ENCODE assay signal across 17 cellular contexts in the genomic region with DNA sequence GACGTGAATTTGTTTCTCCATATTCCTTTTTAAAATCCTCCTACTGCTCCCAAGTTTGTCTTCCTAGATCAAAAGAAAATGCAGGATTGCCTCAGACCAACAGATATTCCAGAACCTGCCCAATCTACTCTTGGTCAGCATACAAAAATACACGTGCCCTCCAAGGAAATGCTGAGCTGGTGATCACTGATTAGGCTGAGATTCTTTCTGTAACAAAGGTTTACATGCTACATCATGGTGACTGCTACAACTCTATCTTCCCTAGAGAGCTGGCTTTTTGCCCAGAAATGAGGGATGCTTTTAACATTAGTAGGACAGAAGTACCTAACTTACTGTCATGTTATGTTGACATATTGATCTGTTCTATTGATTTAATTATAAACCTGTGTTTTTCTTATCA. TPM values are rescaled to one million over a fixed set of nuclear protein-coding genes. Genes with fewer than 3 reads are reported as not detected.
DNase-seq lines count a peak whose midpoint lies in the region; ATAC-seq and TF ChIP-seq lines count a peak whose summit lies in the region.
"Had no signal": no experiment of that assay in that cellular context is flagged by ENCODE, and none has a peak within 500 bp of the region (broad histone marks: within the 10 kb centered on the region; RNA-seq: fewer than 3 reads in every experiment).

No MANE protein-coding gene starts in this region.

- H3K36me3 ChIP-seq in upper lobe of left lung = no peaks in the 10 kb centered on the region
- H3K36me3 ChIP-seq: gastrocnemius medialis, HAP-1 had no signal

- H3K27ac ChIP-seq in upper lobe of left lung = no peak overlapping the region
- H3K27ac ChIP-seq: gastrocnemius medialis had no signal

- ATAC-seq in upper lobe of left lung (ENCODE audit: low FRiP score in 2 of 2) (no peak), GM18519 (IDR thresholded peaks at IDR 0.05; ENCODE audit: low FRiP score, unreplicated experiment) (no peak)
- ATAC-seq: gastrocnemius medialis; stimulated activated naive B cell treated with anti-CD40 and anti-IgM and Interleukin-4, amounts not matched to agents 10 μg/mL and 1 μg/mL and 100 μg/mL, for 72 hours; WTC11 had no signal

- no peak for TF ChIP-seq EP300 in upper lobe of left lung (IDR thresholded peaks at IDR 0.05)

- TF ChIP-seq CTCF in epithelial cell of esophagus (IDR thresholded peaks at IDR 0.05; ENCODE audit: insufficient read depth, low read depth, low read length, missing control alignments) (no peak), upper lobe of left lung (IDR thresholded peaks at IDR 0.05) (no peak)

- peak; percentile 1 for DNase-seq in NCI-H2227 (lab: John Stamatoyannopoulos, UW; ENCODE audit: unreplicated experiment)
- no peak for DNase-seq in NCI-H2227 treated with DMSO at 0.1 percent for 48 hours (lab: John Stamatoyannopoulos, UW)
- peak; percentile 73 for DNase-seq in NCI-H748 (lab: John Stamatoyannopoulos, UW; ENCODE audit: unreplicated experiment)
- DNase-seq in epithelial cell of esophagus (ENCODE audit: low read depth) = peak; percentile 27
- no peak for DNase-seq in activated T-cell treated with anti-CD3 and anti-CD28 coated beads, Interleukin-2, amount 50 U/mL, for 1 hour
- DNase-seq in upper lobe of left lung = no peak
- DNase-seq in NOMO-1 treated with dmso at 0.1 percent for 144 hours (lab: John Stamatoyannopoulos, UW; ENCODE audit: unreplicated experiment) = no peak
- DNase-seq: activated gamma-delta T cell treated with Interleukin-2 at 50 U/mL for 16 hours; Calu3; gastrocnemius medialis; Karpas-422; occipital lobe; stimulated activated naive B cell treated with anti-CD40 and anti-IgM and Interleukin-4, amounts not matched to agents 10 μg/mL and 1 μg/mL and 100 μg/mL, for 72 hours had no signal

- WGBS in upper lobe of left lung, 2 donors = 40 to 53% methylated on average over 2 of the region's 2 CpGs

- TF ChIP-seq POLR2A in upper lobe of left lung (IDR thresholded peaks at IDR 0.05) = no peak

- H3K4me1 ChIP-seq in upper lobe of left lung = no peaks in the 10 kb centered on the region
- H3K4me1 ChIP-seq: gastrocnemius medialis had no signal

- H3K9me3 ChIP-seq in upper lobe of left lung = peaks cover 0 to 5% (median 0%) of the 10 kb centered on the region in 4 donors
- H3K9me3 ChIP-seq: gastrocnemius medialis, HAP-1 had no signal

- H3K4me3 ChIP-seq in epithelial cell of esophagus (ENCODE audit: low read length) (no peak overlapping the region), upper lobe of left lung (no peak overlapping the region)
- H3K4me3 ChIP-seq: gastrocnemius medialis, HAP-1 had no signal

- H3K27me3 ChIP-seq in upper lobe of left lung = no peaks in the 10 kb centered on the region

RNA-seq across cellular contexts. Expression of a gene that starts 35.5 kb away (rescaled TPM):
- total RNA-seq in upper lobe of left lung = not detected
- total RNA-seq: Calu3, gastrocnemius medialis, occipital lobe, ureter, WTC11 had no signal

RNA-seq across cellular contexts. Expression of a gene that starts 55.0 kb away (rescaled TPM):
- total RNA-seq in upper lobe of left lung = 10 to 100 TPM; 11.7 to 34.0 (median 21.2) TPM
- total RNA-seq: Calu3 had no signal

Comparison
In these comparisons a context has a peak if more than half of its experiments do, and no peak if none do; other contexts are left out.
1. DNase-seq: peak in NCI-H2227 (single experiment), NCI-H748 (single experiment) and epithelial cell of esophagus (single experiment); none in NCI-H2227 treated with DMSO at 0.1 percent for 48 hours (single experiment), activated T-cell treated with anti-CD3 and anti-CD28 coated beads, Interleukin-2, amount 50 U/mL, for 1 hour (single experiment), upper lobe of left lung (0 of 2) and NOMO-1 treated with dmso at 0.1 percent for 144 hours (single experiment).